ENCODE assay signal across 8 cellular contexts in the genomic region with DNA sequence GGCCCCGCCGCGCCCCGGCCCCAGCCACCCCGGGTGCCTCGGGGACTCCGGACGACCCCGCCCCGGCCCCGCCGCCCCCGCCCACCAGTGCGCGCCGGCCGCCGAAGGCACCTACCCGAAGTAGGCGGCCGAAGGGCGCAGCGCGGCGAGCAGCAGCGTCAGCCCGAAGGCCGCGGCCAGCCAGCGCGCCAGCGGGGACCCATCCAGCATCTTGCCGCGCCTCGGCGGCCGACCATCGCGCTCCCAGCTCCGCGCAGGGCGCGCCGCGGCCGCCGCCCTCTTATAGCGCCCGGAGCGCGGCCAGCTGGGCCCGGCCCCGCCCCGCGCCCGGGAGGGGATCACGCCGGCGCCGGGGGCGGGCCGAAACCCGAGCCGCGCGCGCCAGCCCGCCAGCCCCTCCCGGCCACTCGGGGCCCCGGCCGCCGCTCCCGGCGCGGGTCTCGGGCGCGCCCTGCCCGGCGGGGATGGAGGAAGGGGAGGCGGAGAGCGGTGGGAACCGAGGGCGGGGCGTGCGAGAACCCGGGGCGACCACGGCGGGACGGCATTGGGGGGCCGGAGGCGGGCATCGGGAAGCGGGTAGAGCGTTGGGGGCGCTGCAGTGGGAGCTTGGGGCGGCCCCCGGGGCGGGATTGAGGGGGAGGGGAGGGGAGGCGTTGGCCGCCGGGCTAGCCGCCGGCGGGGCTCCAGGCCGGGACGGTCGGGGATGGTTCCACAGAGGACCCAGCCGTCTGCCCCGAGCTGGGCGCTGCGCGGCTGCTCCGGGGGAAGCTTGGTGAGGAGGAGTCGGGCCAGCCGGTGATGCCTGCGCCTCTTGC. TPM values are rescaled to one million over a fixed set of nuclear protein-coding genes. Genes with fewer than 3 reads are reported as not detected.
DNase-seq lines count a peak whose midpoint lies in the region; ATAC-seq and TF ChIP-seq lines count a peak whose summit lies in the region.

A gene with protein sequence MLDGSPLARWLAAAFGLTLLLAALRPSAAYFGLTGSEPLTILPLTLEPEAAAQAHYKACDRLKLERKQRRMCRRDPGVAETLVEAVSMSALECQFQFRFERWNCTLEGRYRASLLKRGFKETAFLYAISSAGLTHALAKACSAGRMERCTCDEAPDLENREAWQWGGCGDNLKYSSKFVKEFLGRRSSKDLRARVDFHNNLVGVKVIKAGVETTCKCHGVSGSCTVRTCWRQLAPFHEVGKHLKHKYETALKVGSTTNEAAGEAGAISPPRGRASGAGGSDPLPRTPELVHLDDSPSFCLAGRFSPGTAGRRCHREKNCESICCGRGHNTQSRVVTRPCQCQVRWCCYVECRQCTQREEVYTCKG (minus strand): TSS at position 255 of the 815 bp plus-strand sequence. CDS start 45 bp downstream, at position 210.

- H3K9me3 ChIP-seq in PC-9 (ENCODE audit: insufficient read depth, low read depth) (no peaks in the 10 kb centered on the region), liver (ENCODE audit: control insufficient read depth in 4 of 4, low read length in 3 of 4) (no peaks in the 10 kb centered on the region), tibial artery (no peaks in the 10 kb centered on the region)

- no TSS peak for BruUV-seq in PC-9 (replicated peaks; lab: Mats Ljungman, UMichigan)

- H3K4me1 ChIP-seq in PC-9 (replicated peaks; ENCODE audit: insufficient read depth) (peaks cover 23% of the 10 kb centered on the region), liver (ENCODE audit: control insufficient read depth in 4 of 4, insufficient read depth in 4 of 4, low read length in 3 of 4) (peaks cover 0 to 20% (median 9%) of the 10 kb centered on the region in 4 donors), tibial artery (peaks cover 0 to 42% (median 26%) of the 10 kb centered on the region in 4 donors)

- H4K20me1 ChIP-seq in PC-9 (ENCODE audit: insufficient read depth) = no peaks in the 10 kb centered on the region

- no peak for ATAC-seq in GM18861 (IDR thresholded peaks at IDR 0.05; ENCODE audit: unreplicated experiment)

- no peak within 1 kb of the TSS for H3K9ac ChIP-seq in liver (ENCODE audit: low read depth in 1 of 2, low read length in 2 of 2)

- POLR2A ChIA-PET in PC-9 (lab: Charles Lee; ENCODE audit: unreplicated experiment) = interaction anchor here (0.5 to 1.5 kb wide), 9 partner anchors 29 to 1033 kb away, joined by 3 to 12 read pairs (median 4); no protein-coding TSS in a partner anchor

- H3K4me2 ChIP-seq in PC-9 = peak within 1 kb of the TSS; percentile 86

- CTCF ChIA-PET in PC-9 (lab: Charles Lee) = interaction anchor here (0.6 to 1.6 kb wide), 4 partner anchors 23 to 189 kb away, joined by 3 to 17 read pairs (median 4); no protein-coding TSS in a partner anchor

- H3K36me3 ChIP-seq in PC-9 (ENCODE audit: low read depth) (no peaks in the 10 kb centered on the region), liver (ENCODE audit: control insufficient read depth in 4 of 4, insufficient read depth in 3 of 4, low read depth in 1 of 4, low read length in 3 of 4) (no peaks in the 10 kb centered on the region), tibial artery (no peaks in the 10 kb centered on the region)

- no peak for TF ChIP-seq RAD21 in liver (IDR thresholded peaks at IDR 0.05)

- intact Hi-C loops in PC-9 (cut with micrococcal nuclease; ENCODE audit: unreplicated experiment) (no loop called here), tibial artery (cut with DNase I; ENCODE audit: low total_unique reads) (loop anchor here (5.0 to 10.0 kb wide), 2 partner anchors 186 to 463 kb away; no protein-coding TSS in a partner anchor)

- peaks cover 18% of the 10 kb centered on the region; the same call in 1 of the 2 replicates for H3F3A ChIP-seq in PC-9 (ENCODE audit: insufficient read depth, low read depth)

- WGBS in liver = 2% methylated on average over 119 of the region's 119 CpGs

- H3K27me3 ChIP-seq in PC-9 (ENCODE audit: insufficient read depth, low read depth) (no peaks in the 10 kb centered on the region), liver (ENCODE audit: control insufficient read depth in 4 of 4, insufficient read depth in 4 of 4, low read length in 3 of 4) (peaks cover 0 to 7% (median 2%) of the 10 kb centered on the region in 4 donors), tibial artery (peaks cover 0 to 68% of the 10 kb centered on the region in 2 donors)

- H3K9me2 ChIP-seq in PC-9 (ENCODE audit: insufficient read depth) = no peaks in the 10 kb centered on the region

- peaks cover 15% of the 10 kb centered on the region for H3K79me2 ChIP-seq in PC-9 (ENCODE audit: low read depth)

- DNase-seq in DMS153 treated with DMSO at 0.1 percent for 48 hours (lab: John Stamatoyannopoulos, UW; ENCODE audit: unreplicated experiment) (peak; percentile 24), HFF-Myc (ENCODE audit: extremely low read depth, low read depth) (no peak), PC-9 (peak in 1 of 2 experiments; percentile 89), dermis blood vessel endothelial cell (peak; percentile 68), tibial artery (peak in 1 of 2 donors; percentile 64)
- no peak for DNase-seq in stimulated activated CD4-positive, alpha-beta T cell treated with anti-CD3 and anti-CD28 coated beads, Interleukin-1b, Interleukin-23, amount 100 ng/mL, for 48 hours

- peak within 1 kb of the TSS; percentile 62; the same call in 1 of the 2 replicates for H3K27ac ChIP-seq in PC-9
- no peak within 1 kb of the TSS for H3K27ac ChIP-seq in liver (ENCODE audit: low read depth in 1 of 2, low read length in 2 of 2)
- H3K27ac ChIP-seq in tibial artery = peak within 1 kb of the TSS in 1 of 2 donors; percentile 19

- TF ChIP-seq CTCF in HFF-Myc (IDR thresholded peaks at IDR 0.05; ENCODE audit: low read depth, low read length, missing control alignments) (no peak), PC-9 (conservative IDR thresholded peaks at IDR 0.05) (no peak), liver (IDR thresholded peaks at IDR 0.05; ENCODE audit: low read depth, low read length, missing input control) (no peak), tibial artery (IDR thresholded peaks at IDR 0.05) (no peak)

- H2AFZ ChIP-seq in PC-9 = peak within 1 kb of the TSS; percentile 81

- H3K4me3 ChIP-seq in HFF-Myc (replicated peaks; ENCODE audit: low read depth, low read length) = peak within 1 kb of the TSS; percentile 56
- peak within 1 kb of the TSS; percentile 64 for H3K4me3 ChIP-seq in PC-9
- H3K4me3 ChIP-seq in liver (ENCODE audit: low read depth in 1 of 3, low read length in 3 of 3) = peak within 1 kb of the TSS in 2 of 3 donors; percentile 20 to 53
- H3K4me3 ChIP-seq in tibial artery = peak within 1 kb of the TSS; percentile 51 to 66

TF ChIP-seq in liver, 16 proteins besides CTCF, POLR2A, EP300 and RAD21:
- no peak for TF ChIP-seq SP1 (IDR thresholded peaks at IDR 0.05)
- TF ChIP-seq YY1 (IDR thresholded peaks at IDR 0.05) = no peak
- TF ChIP-seq ZBTB33 (IDR thresholded peaks at IDR 0.05) = no peak
- TF ChIP-seq EGR1 (IDR thresholded peaks at IDR 0.05; ENCODE audit: low read depth in 2 of 2) = no peak
- TF ChIP-seq FOXA2 (IDR thresholded peaks at IDR 0.05) = no peak
- no peak for TF ChIP-seq FOXA1 (IDR thresholded peaks at IDR 0.05)
- TF ChIP-seq, protein P1, sequence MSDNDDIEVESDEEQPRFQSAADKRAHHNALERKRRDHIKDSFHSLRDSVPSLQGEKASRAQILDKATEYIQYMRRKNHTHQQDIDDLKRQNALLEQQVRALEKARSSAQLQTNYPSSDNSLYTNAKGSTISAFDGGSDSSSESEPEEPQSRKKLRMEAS (IDR thresholded peaks at IDR 0.05) = no peak
- no peak for TF ChIP-seq GABPA (IDR thresholded peaks at IDR 0.05 in 1 of 2, conservative IDR thresholded peaks at IDR 0.05 in 1 of 2)
- TF ChIP-seq, protein P2, sequence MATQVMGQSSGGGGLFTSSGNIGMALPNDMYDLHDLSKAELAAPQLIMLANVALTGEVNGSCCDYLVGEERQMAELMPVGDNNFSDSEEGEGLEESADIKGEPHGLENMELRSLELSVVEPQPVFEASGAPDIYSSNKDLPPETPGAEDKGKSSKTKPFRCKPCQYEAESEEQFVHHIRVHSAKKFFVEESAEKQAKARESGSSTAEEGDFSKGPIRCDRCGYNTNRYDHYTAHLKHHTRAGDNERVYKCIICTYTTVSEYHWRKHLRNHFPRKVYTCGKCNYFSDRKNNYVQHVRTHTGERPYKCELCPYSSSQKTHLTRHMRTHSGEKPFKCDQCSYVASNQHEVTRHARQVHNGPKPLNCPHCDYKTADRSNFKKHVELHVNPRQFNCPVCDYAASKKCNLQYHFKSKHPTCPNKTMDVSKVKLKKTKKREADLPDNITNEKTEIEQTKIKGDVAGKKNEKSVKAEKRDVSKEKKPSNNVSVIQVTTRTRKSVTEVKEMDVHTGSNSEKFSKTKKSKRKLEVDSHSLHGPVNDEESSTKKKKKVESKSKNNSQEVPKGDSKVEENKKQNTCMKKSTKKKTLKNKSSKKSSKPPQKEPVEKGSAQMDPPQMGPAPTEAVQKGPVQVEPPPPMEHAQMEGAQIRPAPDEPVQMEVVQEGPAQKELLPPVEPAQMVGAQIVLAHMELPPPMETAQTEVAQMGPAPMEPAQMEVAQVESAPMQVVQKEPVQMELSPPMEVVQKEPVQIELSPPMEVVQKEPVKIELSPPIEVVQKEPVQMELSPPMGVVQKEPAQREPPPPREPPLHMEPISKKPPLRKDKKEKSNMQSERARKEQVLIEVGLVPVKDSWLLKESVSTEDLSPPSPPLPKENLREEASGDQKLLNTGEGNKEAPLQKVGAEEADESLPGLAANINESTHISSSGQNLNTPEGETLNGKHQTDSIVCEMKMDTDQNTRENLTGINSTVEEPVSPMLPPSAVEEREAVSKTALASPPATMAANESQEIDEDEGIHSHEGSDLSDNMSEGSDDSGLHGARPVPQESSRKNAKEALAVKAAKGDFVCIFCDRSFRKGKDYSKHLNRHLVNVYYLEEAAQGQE (IDR thresholded peaks at IDR 0.05) = no peak
TF ChIP-seq in liver: peak in this region for 0.

RNA-seq across cellular contexts. Expression of the gene that starts here (rescaled TPM):
- total RNA-seq in PC-9 (2021) (42.2 and 42.4 TPM in 2 replicates), dermis blood vessel endothelial cell (1.8 and 2.9 TPM in 2 replicates), liver (under 1 TPM in 1 of 2 donors, not detected in 1; 0.08 TPM)
- polyA plus RNA-seq in liver = under 1 TPM in 1 of 2 donors, not detected in 1; 0.03 TPM

Comparison
In these comparisons a context has a peak if more than half of its experiments do, and no peak if none do; other contexts are left out.
1. RNA of the gene that starts here (total RNA-seq): 42.2 to 42.4 TPM in PC-9; 1.8 to 2.9 TPM in dermis blood vessel endothelial cell and 0.08 TPM in liver; every median in the first group is over 10 times any median in the second.
2. DNase-seq: peak in DMS153 treated with DMSO at 0.1 percent for 48 hours (single experiment) and dermis blood vessel endothelial cell (single experiment); none in HFF-Myc (single experiment) and stimulated activated CD4-positive, alpha-beta T cell treated with anti-CD3 and anti-CD28 coated beads, Interleukin-1b, Interleukin-23, amount 100 ng/mL, for 48 hours (single experiment).
3. Peak in every context shown above with its lines, with median percentiles within 50 percentile points of each other: H3K4me3 ChIP-seq.